Comparison of ENCODE assay signal across 8 cellular contexts in the genomic region with DNA sequence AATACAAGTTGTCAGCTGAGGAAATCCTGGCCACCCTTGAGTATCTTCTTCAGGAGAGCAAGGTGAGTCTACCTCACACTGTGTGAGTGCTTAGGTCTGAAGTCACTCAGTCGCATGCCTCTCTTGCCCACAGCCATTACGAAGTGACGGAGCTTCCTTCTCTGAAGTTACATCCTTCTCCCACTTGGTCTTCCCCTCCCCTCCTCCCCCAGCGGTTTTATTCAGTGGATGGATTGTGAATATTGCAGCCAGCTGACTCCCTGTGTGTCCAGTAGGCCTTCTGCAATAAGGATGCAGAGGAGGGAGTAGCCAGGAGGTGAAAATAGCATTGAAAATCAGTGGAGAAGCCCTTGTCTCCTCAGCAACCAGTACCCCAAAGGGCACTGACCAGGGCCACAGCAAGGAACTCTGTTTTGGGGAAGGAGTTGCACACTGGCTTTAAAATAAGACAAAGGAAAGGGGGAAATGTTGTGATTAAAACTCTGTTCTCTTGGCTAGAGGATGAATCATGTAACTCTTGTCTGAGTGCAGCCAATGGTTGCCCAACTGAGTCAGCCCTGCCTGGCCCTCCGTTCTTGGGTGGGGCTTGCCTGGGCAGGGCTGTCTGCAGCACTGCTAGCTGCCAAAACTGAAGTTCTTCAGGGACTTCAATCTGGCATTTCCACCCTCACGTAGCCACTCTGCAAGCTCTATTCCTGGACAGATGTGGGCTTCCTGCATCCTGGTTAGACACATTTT. TPM values are rescaled to one million over a fixed set of nuclear protein-coding genes. Genes with fewer than 3 reads are reported as not detected.
DNase-seq lines count a peak whose midpoint lies in the region; ATAC-seq and TF ChIP-seq lines count a peak whose summit lies in the region.

No MANE protein-coding gene starts in this region.

- peaks cover 6 to 20% of the 10 kb centered on the region in 2 donors for H3K36me3 ChIP-seq in gastroesophageal sphincter

- no peaks in the 10 kb centered on the region for H3K27me3 ChIP-seq in gastroesophageal sphincter

- peak; percentile 46 for ATAC-seq in gastroesophageal sphincter

- WGBS in gastroesophageal sphincter (ENCODE audit: low coverage in 1 of 2), 2 donors, result 13 to 20% methylated on average over 5 of the region's 6 CpGs

- TF ChIP-seq EP300 in gastroesophageal sphincter (IDR thresholded peaks at IDR 0.05), result no peak

- no peak for TF ChIP-seq POLR2A in gastroesophageal sphincter (IDR thresholded peaks at IDR 0.05)

- peaks cover 26 to 89% (median 49%) of the 10 kb centered on the region in 3 donors for H3K4me1 ChIP-seq in gastroesophageal sphincter

- peak overlapping the region; percentile 54 to 95 (median 93) for H3K27ac ChIP-seq in gastroesophageal sphincter

- H3K4me3 ChIP-seq in gastroesophageal sphincter, result peak overlapping the region in 1 of 2 donors; percentile 1

- DNase-seq in activated gamma-delta T cell treated with Interleukin-2 at 50 U/mL for 16 hours (peak; percentile 32), activated gamma-delta T cell (lab: John Stamatoyannopoulos, UW) (no peak), NCI-H526 (lab: John Stamatoyannopoulos, UW) (no peak), GM13977 (ENCODE audit: low spot score) (no peak), NCI-H82 treated with DMSO at 0.1 percent for 48 hours (lab: John Stamatoyannopoulos, UW; ENCODE audit: unreplicated experiment) (no peak)
- DNase-seq in activated T-cell treated with anti-CD3 and anti-CD28 coated beads, Interleukin-2, amount 50 U/mL, for 1 hour, result peak; percentile 39
- DNase-seq in stimulated activated CD4-positive, alpha-beta T cell treated with anti-CD3 and anti-CD28 coated beads, Interleukin-1b, Interleukin-23, amount 100 ng/mL, for 48 hours, result peak; percentile 57

- in situ Hi-C loops in GM13977 (cut with MboI; ENCODE audit: low pct_unique_long_range_greater_than_20kb, low sequenced_read_pairs, unreplicated experiment), result no loop called here

- no peaks in the 10 kb centered on the region for H3K9me3 ChIP-seq in gastroesophageal sphincter

- TF ChIP-seq CTCF in gastroesophageal sphincter (IDR thresholded peaks at IDR 0.05) (no peak), GM13977 (IDR thresholded peaks at IDR 0.05; ENCODE audit: extremely low read depth, insufficient read depth, missing control alignments) (no peak)

RNA-seq across cellular contexts. Expression of gene S100A10, which starts 4.4 kb away (rescaled TPM):
- 100 to 1,000 TPM in 2 of 4 donors, 10 to 100 TPM in 2; 57.6 to 155 (median 106) TPM for total RNA-seq in gastroesophageal sphincter

RNA-seq across cellular contexts. Expression of gene S100A11, which starts 47.5 kb away (rescaled TPM):
- total RNA-seq in gastroesophageal sphincter, result 100 to 1,000 TPM in 3 of 4 donors, 10 to 100 TPM in 1; 41.9 to 183 (median 125) TPM

Comparison
In these comparisons a context has a peak if more than half of its experiments do, and no peak if none do; other contexts are left out.
1. DNase-seq: peak in activated gamma-delta T cell treated with Interleukin-2 at 50 U/mL for 16 hours (single experiment), activated T-cell treated with anti-CD3 and anti-CD28 coated beads, Interleukin-2, amount 50 U/mL, for 1 hour (single experiment) and stimulated activated CD4-positive, alpha-beta T cell treated with anti-CD3 and anti-CD28 coated beads, Interleukin-1b, Interleukin-23, amount 100 ng/mL, for 48 hours (single experiment); none in activated gamma-delta T cell (single experiment), NCI-H526 (0 of 2), GM13977 (single experiment) and NCI-H82 treated with DMSO at 0.1 percent for 48 hours (single experiment).